In the genomic region with DNA sequence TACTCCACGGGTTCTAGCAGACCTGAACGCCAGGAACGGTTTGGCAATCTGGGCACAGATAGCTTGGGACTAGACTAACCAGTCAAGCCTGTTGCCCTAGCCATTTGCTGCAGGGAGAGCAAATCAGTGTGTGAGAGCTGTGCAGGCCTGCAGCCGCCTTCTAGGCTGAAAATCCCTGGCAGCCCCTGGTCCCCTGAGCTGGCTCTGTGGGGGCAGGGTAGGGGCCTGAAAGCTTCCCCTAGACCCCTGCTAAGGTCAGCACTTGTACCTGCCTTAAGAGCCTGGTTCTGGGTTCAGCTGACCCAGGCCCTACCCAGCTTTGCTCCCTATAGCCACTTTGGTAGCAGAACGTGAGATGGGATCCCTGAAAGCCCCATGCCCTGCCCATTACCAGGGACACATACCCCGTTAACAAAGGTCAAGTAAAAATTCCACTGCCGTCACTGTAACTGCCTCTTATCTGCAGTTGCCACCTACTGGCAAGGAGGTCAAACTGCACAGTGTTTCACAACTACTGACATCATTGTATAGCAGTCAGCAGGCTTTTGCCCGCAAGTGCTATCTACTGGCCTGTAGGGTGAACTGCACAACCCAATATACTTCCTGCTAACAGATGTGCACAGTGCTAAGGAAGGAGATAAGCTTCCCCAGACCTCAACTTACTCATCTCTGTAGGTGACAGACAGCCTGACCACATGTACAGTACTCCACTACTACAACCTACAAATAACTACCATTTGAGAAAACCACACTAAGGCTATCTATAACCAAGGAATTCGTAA, we compare ENCODE assay signal across 8 cellular contexts.
DNase-seq lines count a peak whose midpoint lies in the region; ATAC-seq, FAIRE-seq and TF ChIP-seq lines count a peak whose summit lies in the region.

No MANE protein-coding gene starts in this region.

- 7% methylated on average over 9 of the region's 9 CpGs for WGBS in K562 (ENCODE audit: insufficient coverage, low coverage, missing lambda C conversion rate)
- 66 to 80% methylated on average over 9 of the region's 9 CpGs for WGBS in lung, 2 donors

- CTCF ChIA-PET in K562 (lab: Yijun Ruan, JAX; ENCODE audit: low intra/inter-chr PET ratio), result no interaction called here

- no peaks in the 10 kb centered on the region for H3K79me2 ChIP-seq in K562 (ENCODE audit: control insufficient read depth, insufficient read depth, low read length)

- in situ Hi-C loops in K562 (cut with MboI), result no loop called here

- peak; percentile 99 for ATAC-seq in GM21528 (IDR thresholded peaks at IDR 0.05; ENCODE audit: low FRiP score, unreplicated experiment)
- ATAC-seq in K562, result peak; percentile 100
- peak; percentile 47 for ATAC-seq in lung (ENCODE audit: insufficient read depth, low FRiP score)
- peak; percentile 87 for ATAC-seq in upper lobe of right lung

- no peak overlapping the region for H3K4me3 ChIP-seq in K562
- H3K4me3 ChIP-seq in lung, result no peak overlapping the region
- no peak overlapping the region for H3K4me3 ChIP-seq in upper lobe of right lung

- no peak for TF ChIP-seq EP300 in K562 (IDR thresholded peaks at IDR 0.05; ENCODE audit: low read length)

- DNase-seq in GF-D8 (lab: John Stamatoyannopoulos, UW), result peak; percentile 21
- peak; percentile 82 for DNase-seq in HT1080 (ENCODE audit: low read depth)
- DNase-seq in T follicular helper cell (ENCODE audit: low read depth), result peak; percentile 37
- DNase-seq in K562 (ENCODE audit: extremely low read depth in 1 of 4, low spot score in 3 of 4), result peak; percentile 63 to 69 (median 66)
- no peak for DNase-seq in lung (ENCODE audit: low spot score)
- DNase-seq in upper lobe of right lung, result no peak
- DNase-seq in AG20443 (ENCODE audit: low spot score), result no peak

- POLR2A ChIA-PET in K562 (lab: Yijun Ruan, JAX), result interaction anchor here (1.7 kb wide), 1 partner anchor 15 kb away, joined by 6 read pairs; no protein-coding TSS in a partner anchor

- H3K4me1 ChIP-seq in K562 (replicated peaks in 1 of 2; ENCODE audit: control insufficient read depth in 2 of 2, insufficient read depth in 2 of 2, low read length in 2 of 2) (no peaks in the 10 kb centered on the region), lung (ENCODE audit: control insufficient read depth in 2 of 2, insufficient read depth in 2 of 2, low read length in 2 of 2) (no peaks in the 10 kb centered on the region), upper lobe of right lung (no peaks in the 10 kb centered on the region)

- no peak overlapping the region for H2AFZ ChIP-seq in K562 (ENCODE audit: low read depth, low read length)

- H3K27me3 ChIP-seq in K562 (ENCODE audit: control insufficient read depth in 2 of 2, insufficient read depth in 2 of 2, low read length in 2 of 2) (peaks cover 0 to 5% of the 10 kb centered on the region in 2 experiments; a peak in 1 of 5 replicates), lung (ENCODE audit: control insufficient read depth, insufficient read depth) (no peaks in the 10 kb centered on the region), upper lobe of right lung (no peaks in the 10 kb centered on the region)

- intact Hi-C loops in K562 (cut with micrococcal nuclease), result no loop called here
- intact Hi-C loops in upper lobe of right lung (cut with DNase I), result no loop called here

- no peaks in the 10 kb centered on the region for H3K9me1 ChIP-seq in K562 (ENCODE audit: control insufficient read depth, insufficient read depth, low read length)

- peak; percentile 98 for FAIRE-seq in K562 (lab: Jason Lieb, UNC)

- BruUV-seq in K562 (replicated peaks; lab: Mats Ljungman, UMichigan), result no TSS peak

- no peak overlapping the region for H3K9ac ChIP-seq in K562 (ENCODE audit: insufficient read depth in 1 of 2, low read depth in 2 of 2, low read length in 2 of 2)

- H3K4me2 ChIP-seq in K562 (ENCODE audit: insufficient read depth, low read length), result no peak overlapping the region

- peak in 1 of 2 experiments; percentile 72; a peak in 3 of 4 replicates for TF ChIP-seq RAD21 in K562 (CRISPR knock-in tag; conservative IDR thresholded peaks at IDR 0.05 in 1 of 2, IDR thresholded peaks at IDR 0.05 in 1 of 2)

- H3K36me3 ChIP-seq in K562 (ENCODE audit: control insufficient read depth, insufficient read depth, low read length), result no peaks in the 10 kb centered on the region
- no peaks in the 10 kb centered on the region for H3K36me3 ChIP-seq in lung (ENCODE audit: control insufficient read depth in 2 of 2, insufficient read depth in 2 of 2, low read length in 2 of 2)
- no peaks in the 10 kb centered on the region for H3K36me3 ChIP-seq in upper lobe of right lung

- H3K9me3 ChIP-seq in K562 (replicated peaks; ENCODE audit: control insufficient read depth, insufficient read depth, low read depth, low read length), result no peaks in the 10 kb centered on the region; the same call in 1 of the 2 replicates
- peaks cover 5 to 6% of the 10 kb centered on the region in 2 donors for H3K9me3 ChIP-seq in lung (ENCODE audit: control insufficient read depth in 2 of 2, insufficient read depth in 1 of 2, low read length in 1 of 2)
- no peaks in the 10 kb centered on the region for H3K9me3 ChIP-seq in upper lobe of right lung

- no peak for TF ChIP-seq POLR2A in K562 (conservative IDR thresholded peaks at IDR 0.05)

- TF ChIP-seq CTCF in K562 (IDR thresholded peaks at IDR 0.05 in 2 of 3, conservative IDR thresholded peaks at IDR 0.05 in 1 of 3; ENCODE audit: insufficient read depth in 2 of 3, low read depth in 1 of 3, low read length in 3 of 3), result peak; percentile 88 to 98 (median 95)
- TF ChIP-seq CTCF in lung (IDR thresholded peaks at IDR 0.05; ENCODE audit: control extremely low read depth, extremely low read depth), result peak; percentile 38
- TF ChIP-seq CTCF in upper lobe of right lung (IDR thresholded peaks at IDR 0.05), result peak; percentile 48

- no peaks in the 10 kb centered on the region for H4K20me1 ChIP-seq in K562 (replicated peaks; ENCODE audit: control insufficient read depth, insufficient read depth, low read length)

- H3K27ac ChIP-seq in K562 (ENCODE audit: extremely low read depth, low read depth, low read length) (no peak overlapping the region), lung (ENCODE audit: low read depth in 1 of 2, low read length in 1 of 2) (no peak overlapping the region), upper lobe of right lung (no peak overlapping the region)

TF ChIP-seq in K562, 482 proteins besides CTCF, POLR2A, EP300 and RAD21 (continues in another document):
- peak; percentile 55 for TF ChIP-seq CREM (IDR thresholded peaks at IDR 0.05; ENCODE audit: low read depth)
- TF ChIP-seq DPF2 (IDR thresholded peaks at IDR 0.05), result no peak
- TF ChIP-seq, protein P1, sequence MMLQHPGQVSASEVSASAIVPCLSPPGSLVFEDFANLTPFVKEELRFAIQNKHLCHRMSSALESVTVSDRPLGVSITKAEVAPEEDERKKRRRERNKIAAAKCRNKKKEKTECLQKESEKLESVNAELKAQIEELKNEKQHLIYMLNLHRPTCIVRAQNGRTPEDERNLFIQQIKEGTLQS (IDR thresholded peaks at IDR 0.05), result 0 out of 2 replicates have a peak, but pooled peaks have one; percentile 37
- TF ChIP-seq, protein P1 (CRISPR knock-in tag; conservative IDR thresholded peaks at IDR 0.05), result no peak
- no peak for TF ChIP-seq LARP7 (IDR thresholded peaks at IDR 0.05)
- peak; percentile 28; the same call in 1 of the 2 replicates for TF ChIP-seq CC2D1A (IDR thresholded peaks at IDR 0.05)
- TF ChIP-seq FOXP1 (CRISPR knock-in tag; IDR thresholded peaks at IDR 0.05), result no peak
- no peak for TF ChIP-seq CXXC5 (CRISPR knock-in tag; IDR thresholded peaks at IDR 0.05)
- TF ChIP-seq, protein P2, sequence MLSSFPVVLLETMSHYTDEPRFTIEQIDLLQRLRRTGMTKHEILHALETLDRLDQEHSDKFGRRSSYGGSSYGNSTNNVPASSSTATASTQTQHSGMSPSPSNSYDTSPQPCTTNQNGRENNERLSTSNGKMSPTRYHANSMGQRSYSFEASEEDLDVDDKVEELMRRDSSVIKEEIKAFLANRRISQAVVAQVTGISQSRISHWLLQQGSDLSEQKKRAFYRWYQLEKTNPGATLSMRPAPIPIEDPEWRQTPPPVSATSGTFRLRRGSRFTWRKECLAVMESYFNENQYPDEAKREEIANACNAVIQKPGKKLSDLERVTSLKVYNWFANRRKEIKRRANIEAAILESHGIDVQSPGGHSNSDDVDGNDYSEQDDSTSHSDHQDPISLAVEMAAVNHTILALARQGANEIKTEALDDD (IDR thresholded peaks at IDR 0.05), result peak; percentile 52; the same call in 1 of the 2 replicates
- TF ChIP-seq ZKSCAN1 (IDR thresholded peaks at IDR 0.05; ENCODE audit: low read depth, low read length), result no peak
- TF ChIP-seq, protein P3, sequence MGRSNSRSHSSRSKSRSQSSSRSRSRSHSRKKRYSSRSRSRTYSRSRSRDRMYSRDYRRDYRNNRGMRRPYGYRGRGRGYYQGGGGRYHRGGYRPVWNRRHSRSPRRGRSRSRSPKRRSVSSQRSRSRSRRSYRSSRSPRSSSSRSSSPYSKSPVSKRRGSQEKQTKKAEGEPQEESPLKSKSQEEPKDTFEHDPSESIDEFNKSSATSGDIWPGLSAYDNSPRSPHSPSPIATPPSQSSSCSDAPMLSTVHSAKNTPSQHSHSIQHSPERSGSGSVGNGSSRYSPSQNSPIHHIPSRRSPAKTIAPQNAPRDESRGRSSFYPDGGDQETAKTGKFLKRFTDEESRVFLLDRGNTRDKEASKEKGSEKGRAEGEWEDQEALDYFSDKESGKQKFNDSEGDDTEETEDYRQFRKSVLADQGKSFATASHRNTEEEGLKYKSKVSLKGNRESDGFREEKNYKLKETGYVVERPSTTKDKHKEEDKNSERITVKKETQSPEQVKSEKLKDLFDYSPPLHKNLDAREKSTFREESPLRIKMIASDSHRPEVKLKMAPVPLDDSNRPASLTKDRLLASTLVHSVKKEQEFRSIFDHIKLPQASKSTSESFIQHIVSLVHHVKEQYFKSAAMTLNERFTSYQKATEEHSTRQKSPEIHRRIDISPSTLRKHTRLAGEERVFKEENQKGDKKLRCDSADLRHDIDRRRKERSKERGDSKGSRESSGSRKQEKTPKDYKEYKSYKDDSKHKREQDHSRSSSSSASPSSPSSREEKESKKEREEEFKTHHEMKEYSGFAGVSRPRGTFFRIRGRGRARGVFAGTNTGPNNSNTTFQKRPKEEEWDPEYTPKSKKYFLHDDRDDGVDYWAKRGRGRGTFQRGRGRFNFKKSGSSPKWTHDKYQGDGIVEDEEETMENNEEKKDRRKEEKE (IDR thresholded peaks at IDR 0.05; ENCODE audit: borderline replicate concordance in 1 of 2, control insufficient read depth in 1 of 2, low read depth in 2 of 2, low read length in 1 of 2), result no peak
- TF ChIP-seq ZNF589 (CRISPR knock-in tag; IDR thresholded peaks at IDR 0.05; ENCODE audit: low read depth), result no peak
- TF ChIP-seq HDAC1 (IDR thresholded peaks at IDR 0.05), result no peak
- no peak for TF ChIP-seq TCFL5 (CRISPR knock-in tag; conservative IDR thresholded peaks at IDR 0.05)

Comparison
In these comparisons a context has a peak if more than half of its experiments do, and no peak if none do; other contexts are left out.
1. DNase-seq: peak in GF-D8 (single experiment), HT1080 (single experiment), T follicular helper cell (single experiment) and K562 (4 of 4); none in lung (single experiment), upper lobe of right lung (single experiment) and AG20443 (single experiment).
2. ATAC-seq: peak in every context shown above with its lines; median percentile 100 in K562; 99 in GM21528; 87 in upper lobe of right lung; 47 in lung.
3. CTCF ChIP-seq: peak in every context shown above with its lines; median percentile 95 in K562; 48 in upper lobe of right lung; 38 in lung.